11 cellular contexts compared by ENCODE assay signal in the genomic region with DNA sequence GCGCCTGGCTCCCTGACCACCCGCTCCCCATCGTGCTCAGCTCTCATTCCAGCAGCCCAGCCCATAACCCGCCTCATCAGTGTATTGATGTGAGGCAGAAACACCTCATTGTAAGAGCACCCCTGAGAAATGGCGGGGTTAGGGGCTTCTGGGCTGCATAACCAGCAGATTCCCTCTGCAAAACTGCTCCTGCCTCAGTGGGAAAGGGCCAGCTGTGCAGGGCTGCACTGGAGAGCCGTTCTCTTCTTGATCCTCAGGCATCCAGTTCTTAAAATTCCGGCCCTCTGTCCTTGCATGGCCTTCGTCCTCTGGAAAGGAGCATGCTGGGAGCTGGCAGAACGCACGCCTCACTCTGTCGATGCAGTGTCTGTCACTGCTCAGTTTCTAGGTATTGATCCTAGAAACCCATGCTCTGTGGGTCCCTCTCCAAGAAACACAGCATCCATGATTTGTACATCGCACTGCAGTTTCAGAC.
DNase-seq lines count a peak whose midpoint lies in the region; ATAC-seq and TF ChIP-seq lines count a peak whose summit lies in the region.
"Had no signal": no experiment of that assay in that cellular context is flagged by ENCODE, and none has a peak within 500 bp of the region (broad histone marks: within the 10 kb centered on the region; RNA-seq: fewer than 3 reads in every experiment).

No MANE protein-coding gene starts in this region.

- peaks cover 33 to 89% (median 80%) of the 10 kb centered on the region in 10 experiments for H3K4me1 ChIP-seq in BLaER1 treated with 17β-estradiol and CSF1 and Interleukin-3, amounts not matched to agents 10 nM and 100 nM
- H3K4me1 ChIP-seq in lower lobe of right lung = peaks cover under 1% of the 10 kb centered on the region

- intact Hi-C loops in activated B cell treated with CpG ODN at 0.5 μM for 24 hours (cut with micrococcal nuclease) (loop anchor here (1.0 kb wide), 5 partner anchors 14 to 273 kb away; no protein-coding TSS in a partner anchor), lower lobe of right lung (cut with DNase I) (no loop called here)

- no peak overlapping the region for H3K4me3 ChIP-seq in BLaER1 treated with 17β-estradiol and CSF1 and Interleukin-3, amounts not matched to agents 10 nM and 100 nM
- no peak overlapping the region for H3K4me3 ChIP-seq in lower lobe of right lung
- H3K4me3 ChIP-seq: skin epidermis had no signal

- H4K20me1 ChIP-seq in BLaER1 treated with 17β-estradiol and CSF1 and Interleukin-3, amounts not matched to agents 10 nM and 100 nM = peaks cover 27 to 92% (median 52%) of the 10 kb centered on the region in 11 experiments; a peak in 19 of 22 replicates

- POLR2A ChIA-PET in activated B cell treated with CpG ODN at 0.5 μM for 24 hours (lab: Charles Lee) = interaction anchor here (0.5 to 2.2 kb wide), 16 partner anchors 11 to 615 kb away, joined by 3 to 49 read pairs (median 4); no protein-coding TSS in a partner anchor

- peaks cover 7 to 37% (median 29%) of the 10 kb centered on the region in 11 experiments; a peak in 21 of 22 replicates for H3K36me3 ChIP-seq in BLaER1 treated with 17β-estradiol and CSF1 and Interleukin-3, amounts not matched to agents 10 nM and 100 nM
- H3K36me3 ChIP-seq in lower lobe of right lung = peaks cover 30% of the 10 kb centered on the region

- peaks cover 27% of the 10 kb centered on the region for H3K4me1 Mint-ChIP-seq in activated B cell treated with CpG ODN at 0.5 μM for 24 hours

- H3K4me3 Mint-ChIP-seq in activated B cell treated with CpG ODN at 0.5 μM for 24 hours = peak overlapping the region; percentile 72

- H3K27me3 Mint-ChIP-seq in activated B cell treated with CpG ODN at 0.5 μM for 24 hours = no peaks in the 10 kb centered on the region

- H3K36me3 Mint-ChIP-seq in activated B cell treated with CpG ODN at 0.5 μM for 24 hours (ENCODE audit: low read depth) = peaks cover 44% of the 10 kb centered on the region

- peak overlapping the region in 2 of 11 experiments; percentile 5; a peak in 1 of 22 replicates for H3K9ac ChIP-seq in BLaER1 treated with 17β-estradiol and CSF1 and Interleukin-3, amounts not matched to agents 10 nM and 100 nM

- DNase-seq in activated B cell treated with CpG ODN at 0.5 μM for 24 hours (no peak), lower lobe of right lung (peak; percentile 20), inferior parietal cortex (ENCODE audit: extremely low spot score) (no peak), middle frontal gyrus (ENCODE audit: extremely low spot score, low spot score) (no peak), NCI-H1436 (lab: John Stamatoyannopoulos, UW) (no peak)
- DNase-seq: Karpas-422, OCI-M1 had no signal

- peaks cover 4 to 66% (median 31%) of the 10 kb centered on the region in 11 experiments; a peak in 19 of 22 replicates for H3K27me3 ChIP-seq in BLaER1 treated with 17β-estradiol and CSF1 and Interleukin-3, amounts not matched to agents 10 nM and 100 nM
- H3K27me3 ChIP-seq in lower lobe of right lung (ENCODE audit: low read depth) = no peaks in the 10 kb centered on the region

- H3K27ac ChIP-seq in BLaER1 treated with 17β-estradiol and CSF1 and Interleukin-3, amounts not matched to agents 10 nM and 100 nM = peak overlapping the region in 1 of 11 experiments; percentile 22; a peak in 1 of 22 replicates
- H3K27ac ChIP-seq in lower lobe of right lung = no peak overlapping the region

- no peak for TF ChIP-seq CTCF in activated B cell treated with CpG ODN at 0.5 μM for 24 hours (IDR thresholded peaks at IDR 0.05)
- TF ChIP-seq CTCF in lower lobe of right lung (IDR thresholded peaks at IDR 0.05) = no peak

- no peaks in the 10 kb centered on the region for H3K9me3 Mint-ChIP-seq in activated B cell treated with CpG ODN at 0.5 μM for 24 hours

- CTCF ChIA-PET in activated B cell treated with CpG ODN at 0.5 μM for 24 hours (lab: Charles Lee) = interaction anchor here (0.8 to 1.0 kb wide), 4 partner anchors 10 to 79 kb away, joined by 3 to 4 read pairs (median 4); no protein-coding TSS in a partner anchor

- H3K27ac Mint-ChIP-seq in activated B cell treated with CpG ODN at 0.5 μM for 24 hours = peak overlapping the region; percentile 94

- no peaks in the 10 kb centered on the region for H3K9me3 ChIP-seq in BLaER1 treated with 17β-estradiol and CSF1 and Interleukin-3, amounts not matched to agents 10 nM and 100 nM (replicated peaks in 1 of 11)
- H3K9me3 ChIP-seq in lower lobe of right lung = no peaks in the 10 kb centered on the region

- peak overlapping the region in 9 of 11 experiments; percentile 46 to 81 (median 65); a peak in 17 of 22 replicates for H3K4me2 ChIP-seq in BLaER1 treated with 17β-estradiol and CSF1 and Interleukin-3, amounts not matched to agents 10 nM and 100 nM

- peak; percentile 17 for ATAC-seq in GM19395 (IDR thresholded peaks at IDR 0.05; ENCODE audit: unreplicated experiment)
- no peak for ATAC-seq in activated B cell treated with CpG ODN at 0.5 μM for 24 hours (ENCODE audit: low read depth)
- no peak for ATAC-seq in lower lobe of right lung
- ATAC-seq in HG03378 (IDR thresholded peaks at IDR 0.05; ENCODE audit: unreplicated experiment) = no peak
